ENCODE assay signal across 8 cellular contexts in genomic region chr19:17079710-17080440, GRCh38. TPM values are rescaled to one million over a fixed set of nuclear protein-coding genes. Genes with fewer than 3 reads are reported as not detected.
DNase-seq lines count a peak whose midpoint lies in the region; ATAC-seq, FAIRE-seq and TF ChIP-seq lines count a peak whose summit lies in the region.

No MANE protein-coding gene starts in this region.

- H3K27ac ChIP-seq in A673 (ENCODE audit: low read depth, low read length, poor library complexity, severe bottlenecking) = peak overlapping the region; percentile 21
- no peak overlapping the region for H3K27ac ChIP-seq in naive thymus-derived CD4-positive, alpha-beta T cell (ENCODE audit: low read depth, low read length)

- TF ChIP-seq CTCF in A673 (conservative IDR thresholded peaks at IDR 0.05; ENCODE audit: low read depth, low read length) (no peak), epithelial cell of proximal tubule (conservative IDR thresholded peaks at IDR 0.05; ENCODE audit: low read depth, low read length) (peak; percentile 44)

- peaks cover 0 to 10% (median 0%) of the 10 kb centered on the region in 5 donors for H3K36me3 Mint-ChIP-seq in naive thymus-derived CD4-positive, alpha-beta T cell

- BruUV-seq in A673 (replicated peaks; lab: Mats Ljungman, UMichigan) = no TSS peak

- POLR2A ChIA-PET in A673 (lab: Charles Lee; ENCODE audit: low non-redundant PET) = no interaction called here
- POLR2A ChIA-PET in naive thymus-derived CD4-positive, alpha-beta T cell (lab: Charles Lee) = interaction anchor here (1.6 kb wide), 1 partner anchor 135 kb away, joined by 3 read pairs; the partner anchor contains the start of gene USE1

- H3K27me3 ChIP-seq in A673 (replicated peaks; ENCODE audit: insufficient read depth, low read depth, low read length, poor library complexity) = no peaks in the 10 kb centered on the region
- no peaks in the 10 kb centered on the region for H3K27me3 ChIP-seq in naive thymus-derived CD4-positive, alpha-beta T cell (ENCODE audit: control insufficient read depth in 2 of 2, insufficient read depth in 2 of 2, low read length in 2 of 2)

- H3K4me3 ChIP-seq in A673 (ENCODE audit: low read depth, low read length, poor library complexity, severe bottlenecking) = no peak overlapping the region
- H3K4me3 ChIP-seq in epithelial cell of proximal tubule (ENCODE audit: low read depth, low read length) = peak overlapping the region; percentile 40
- peak overlapping the region; percentile 37 for H3K4me3 ChIP-seq in naive thymus-derived CD4-positive, alpha-beta T cell (ENCODE audit: low read length)

- H3K36me3 ChIP-seq in A673 (ENCODE audit: insufficient read depth, low read length, poor library complexity, severe bottlenecking) = no peaks in the 10 kb centered on the region
- peaks cover 0 to 9% (median 0%) of the 10 kb centered on the region in 3 experiments for H3K36me3 ChIP-seq in naive thymus-derived CD4-positive, alpha-beta T cell (ENCODE audit: control insufficient read depth in 2 of 3, insufficient read depth in 3 of 3, low read length in 3 of 3)

- CTCF ChIA-PET in A673 (lab: Charles Lee) = no interaction called here
- CTCF ChIA-PET in naive thymus-derived CD4-positive, alpha-beta T cell (lab: Charles Lee) = no interaction called here

- DNase-seq in A673 (ENCODE audit: low spot score) (peak; percentile 59), GM19239 (ENCODE audit: insufficient read length, low spot score) (peak; percentile 65), NCI-H2227 (lab: John Stamatoyannopoulos, UW; ENCODE audit: unreplicated experiment) (peak; percentile 63), activated T-cell treated with anti-CD3 and anti-CD28 coated beads for 1 hour (ENCODE audit: low read depth) (peak; percentile 36), epithelial cell of proximal tubule (ENCODE audit: low read depth) (peak; percentile 63)
- peak in 1 of 9 donors; percentile 70 for DNase-seq in naive thymus-derived CD4-positive, alpha-beta T cell
- peak; percentile 48 for DNase-seq in stimulated activated CD8-positive, alpha-beta memory T cell treated with anti-CD3 and anti-CD28 coated beads, Interleukin-7, amount 100 ng/mL, for 24 hours (ENCODE audit: low read depth)

- no peaks in the 10 kb centered on the region for H3K9me3 ChIP-seq in A673 (ENCODE audit: low read depth, low read length, poor library complexity, severe bottlenecking)
- no peaks in the 10 kb centered on the region for H3K9me3 ChIP-seq in naive thymus-derived CD4-positive, alpha-beta T cell (ENCODE audit: control insufficient read depth in 2 of 3, low read length in 3 of 3)

- H3K27me3 Mint-ChIP-seq in naive thymus-derived CD4-positive, alpha-beta T cell = no peaks in the 10 kb centered on the region

- H3K27ac Mint-ChIP-seq in naive thymus-derived CD4-positive, alpha-beta T cell = peak overlapping the region in 4 of 9 donors; percentile 70 to 77 (median 73)

- H3K4me1 ChIP-seq in A673 (ENCODE audit: insufficient read depth, low read length, poor library complexity, severe bottlenecking) = peaks cover 4% of the 10 kb centered on the region
- peaks cover 22 to 23% of the 10 kb centered on the region in 2 donors for H3K4me1 ChIP-seq in naive thymus-derived CD4-positive, alpha-beta T cell (ENCODE audit: control insufficient read depth in 2 of 2, insufficient read depth in 2 of 2, low read length in 2 of 2)

- H3K9me3 Mint-ChIP-seq in naive thymus-derived CD4-positive, alpha-beta T cell = no peaks in the 10 kb centered on the region

- peak; percentile 10 for ATAC-seq in naive thymus-derived CD4-positive, alpha-beta T cell
- no peak for ATAC-seq in GM19463 (IDR thresholded peaks at IDR 0.05; ENCODE audit: unreplicated experiment)

- FAIRE-seq in GM19239 (lab: Jason Lieb, UNC) = peak; percentile 90

- intact Hi-C loops in A673 (cut with micrococcal nuclease; ENCODE audit: unreplicated experiment) = loop anchor here (5.0 kb wide), 2 partner anchors 57 to 453 kb away; partner anchors contain the start of gene MED26
- intact Hi-C loops in naive thymus-derived CD4-positive, alpha-beta T cell (cut with micrococcal nuclease) = loop anchor here (5.0 to 10.0 kb wide), 4 partner anchors 387 to 968 kb away; partner anchors contain the start of genes RAB8A (in 1 of the 2) and SLC5A5 (in 1 of the 2)

- H3K4me1 Mint-ChIP-seq in naive thymus-derived CD4-positive, alpha-beta T cell = peaks cover 47 to 65% (median 51%) of the 10 kb centered on the region in 7 donors

- H3K4me3 Mint-ChIP-seq in naive thymus-derived CD4-positive, alpha-beta T cell = peak overlapping the region in 9 of 10 donors; percentile 10 to 69 (median 50)

RNA-seq across cellular contexts. Expression of gene MYO9B, which starts 4.3 kb away (rescaled TPM):
- 85.2 and 85.4 TPM in 2 replicates for total RNA-seq in A673 (2021)
- total RNA-seq in epithelial cell of proximal tubule = 53.9 and 55.9 TPM in 2 replicates
- 100 to 1,000 TPM; 154 to 297 (median 205) TPM for total RNA-seq in naive thymus-derived CD4-positive, alpha-beta T cell
- 10 to 100 TPM in 1 of 2 donors, 1 to 10 TPM in 1; 5.6 to 26.2 TPM for polyA plus RNA-seq in naive thymus-derived CD4-positive, alpha-beta T cell

RNA-seq across cellular contexts. Expression of gene HAUS8, which starts 4.6 kb away (rescaled TPM):
- total RNA-seq in A673 (2021) (66.4 and 68.1 TPM in 2 replicates), epithelial cell of proximal tubule (20.5 and 25.5 TPM in 2 replicates)
- total RNA-seq in naive thymus-derived CD4-positive, alpha-beta T cell = 10 to 100 TPM; 16.7 to 31.5 (median 19.3) TPM
- polyA plus RNA-seq in naive thymus-derived CD4-positive, alpha-beta T cell = 10 to 100 TPM in 1 of 2 donors, 1 to 10 TPM in 1; 9.4 to 11.5 TPM

RNA-seq across cellular contexts. Expression of gene CPAMD8, which starts 53.3 kb away (rescaled TPM):
- 0.82 and 1.0 TPM in 2 replicates for total RNA-seq in A673 (2021)
- 0.22 and 8.2 TPM in 2 replicates for total RNA-seq in epithelial cell of proximal tubule
- total RNA-seq in naive thymus-derived CD4-positive, alpha-beta T cell = 1 to 10 TPM in 4 of 5 experiments, under 1 TPM in 1; 0.44 to 6.6 (median 3.2) TPM
- polyA plus RNA-seq in naive thymus-derived CD4-positive, alpha-beta T cell = under 1 TPM; 0.18 to 0.66 TPM
